ENCODE assay signal across 14 cellular contexts in the genomic region with DNA sequence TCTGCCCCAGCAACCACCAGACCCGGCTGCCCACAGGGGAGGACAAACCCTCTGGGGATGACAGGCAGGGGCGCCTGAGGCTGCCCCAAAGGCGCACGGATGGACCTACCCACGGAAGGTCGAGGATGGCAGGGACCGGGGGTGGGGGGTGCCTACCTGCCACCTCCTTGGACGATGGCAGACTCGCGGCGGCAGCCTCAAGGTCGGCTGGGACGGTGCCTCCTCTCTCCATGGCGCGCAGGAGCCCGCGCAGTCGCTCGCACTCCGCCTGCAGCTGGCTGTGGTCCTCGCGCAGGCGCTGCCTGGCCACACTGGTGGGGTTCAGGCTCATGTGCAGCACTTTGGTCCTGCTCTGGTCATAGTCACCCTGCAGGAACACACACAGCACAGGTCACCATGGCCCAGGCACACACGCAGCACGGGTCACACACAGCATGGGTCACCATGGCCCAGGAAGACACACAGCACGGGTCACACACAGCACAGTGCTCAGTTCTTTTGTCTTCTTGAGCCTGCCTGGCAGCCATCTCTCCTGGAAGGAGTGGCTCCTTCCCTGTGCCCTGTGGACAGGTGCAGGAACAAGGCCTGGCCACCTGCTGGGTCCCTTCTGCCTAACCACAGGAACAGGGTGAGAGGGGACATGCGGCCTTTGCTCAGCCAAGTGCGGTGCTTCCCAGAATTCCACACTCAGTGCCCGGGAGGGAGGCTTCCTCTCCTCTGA.
DNase-seq lines count a peak whose midpoint lies in the region; ATAC-seq and TF ChIP-seq lines count a peak whose summit lies in the region.
"Had no signal": no experiment of that assay in that cellular context is flagged by ENCODE, and none has a peak within 500 bp of the region (broad histone marks: within the 10 kb centered on the region; RNA-seq: fewer than 3 reads in every experiment).

No MANE protein-coding gene starts in this region.

- H3K4me1 ChIP-seq in heart left ventricle (peaks cover 0 to 31% (median 9%) of the 10 kb centered on the region in 12 donors), spleen (peaks cover 13 to 78% (median 50%) of the 10 kb centered on the region in 6 donors), esophagus muscularis mucosa (peaks cover 5 to 19% (median 10%) of the 10 kb centered on the region in 4 donors)

- TF ChIP-seq CTCF in heart left ventricle (IDR thresholded peaks at IDR 0.05) (no peak), spleen (IDR thresholded peaks at IDR 0.05 in 8 of 11, conservative IDR thresholded peaks at IDR 0.05 in 3 of 11) (no peak), esophagus muscularis mucosa (IDR thresholded peaks at IDR 0.05) (no peak)

- no peaks in the 10 kb centered on the region for H3K27me3 ChIP-seq in heart left ventricle
- no peaks in the 10 kb centered on the region for H3K27me3 ChIP-seq in spleen (replicated peaks in 1 of 7)
- no peaks in the 10 kb centered on the region for H3K27me3 ChIP-seq in esophagus muscularis mucosa

- 90 to 96% (median 93%) methylated on average over 22 to 29 of the region's 29 CpGs for WGBS in heart left ventricle, 4 donors
- 87 to 91% (median 89%) methylated on average over 19 to 29 of the region's 29 CpGs for WGBS in spleen, 5 donors
- WGBS in esophagus muscularis mucosa: 78% methylated on average over 7 of the region's 29 CpGs

- peaks cover 0 to 19% (median 0%) of the 10 kb centered on the region in 9 donors for H3K36me3 ChIP-seq in heart left ventricle
- H3K36me3 ChIP-seq in spleen: peaks cover 0 to 52% (median 22%) of the 10 kb centered on the region in 6 donors
- peaks cover 0 to 16% (median 13%) of the 10 kb centered on the region in 4 donors for H3K36me3 ChIP-seq in esophagus muscularis mucosa

- peaks cover 3% of the 10 kb centered on the region for H3K27me3 Mint-ChIP-seq in activated naive CD8-positive, alpha-beta T cell treated with anti-CD3 and anti-CD28 coated beads for 36 hours
- H3K27me3 Mint-ChIP-seq in activated naive CD8-positive, alpha-beta T cell treated with anti-CD3 and anti-CD28 coated beads, Interleukin-2, amount 50 U/mL, for 24 hours: no peaks in the 10 kb centered on the region
- H3K27me3 Mint-ChIP-seq: type B pancreatic cell had no signal

- no peak for ATAC-seq in activated naive CD8-positive, alpha-beta T cell treated with anti-CD3 and anti-CD28 coated beads, Interleukin-2, amount 50 U/mL, for 24 hours
- ATAC-seq in heart left ventricle (no peak), GM21576 (IDR thresholded peaks at IDR 0.05; ENCODE audit: unreplicated experiment) (no peak)

- peaks cover 14% of the 10 kb centered on the region for H3K36me3 Mint-ChIP-seq in activated naive CD8-positive, alpha-beta T cell treated with anti-CD3 and anti-CD28 coated beads for 36 hours
- peaks cover 16% of the 10 kb centered on the region for H3K36me3 Mint-ChIP-seq in activated naive CD8-positive, alpha-beta T cell treated with anti-CD3 and anti-CD28 coated beads, Interleukin-2, amount 50 U/mL, for 24 hours (ENCODE audit: low read depth)

- H3K9me3 ChIP-seq in heart left ventricle (no peaks in the 10 kb centered on the region), spleen (no peaks in the 10 kb centered on the region), esophagus muscularis mucosa (no peaks in the 10 kb centered on the region)

- no peak overlapping the region for H3K27ac ChIP-seq in heart left ventricle
- no peak overlapping the region for H3K27ac ChIP-seq in spleen
- H3K27ac ChIP-seq in esophagus muscularis mucosa (replicated peaks in 1 of 4): no peak overlapping the region
- H3K27ac ChIP-seq: coronary artery had no signal

- TF ChIP-seq POLR2A in heart left ventricle (IDR thresholded peaks at IDR 0.05): no peak
- TF ChIP-seq POLR2A in spleen (IDR thresholded peaks at IDR 0.05): no peak
- TF ChIP-seq POLR2A in esophagus muscularis mucosa (IDR thresholded peaks at IDR 0.05; ENCODE audit: low read depth): no peak

- no peak overlapping the region for H3K27ac Mint-ChIP-seq in activated naive CD8-positive, alpha-beta T cell treated with anti-CD3 and anti-CD28 coated beads for 36 hours
- no peak overlapping the region for H3K27ac Mint-ChIP-seq in activated naive CD8-positive, alpha-beta T cell treated with anti-CD3 and anti-CD28 coated beads, Interleukin-2, amount 50 U/mL, for 24 hours
- H3K27ac Mint-ChIP-seq: type B pancreatic cell had no signal

- peak overlapping the region; percentile 25 for H3K4me3 Mint-ChIP-seq in activated naive CD8-positive, alpha-beta T cell treated with anti-CD3 and anti-CD28 coated beads for 36 hours
- no peak overlapping the region for H3K4me3 Mint-ChIP-seq in activated naive CD8-positive, alpha-beta T cell treated with anti-CD3 and anti-CD28 coated beads, Interleukin-2, amount 50 U/mL, for 24 hours
- H3K4me3 Mint-ChIP-seq: type B pancreatic cell had no signal

- peaks cover 40% of the 10 kb centered on the region for H3K4me1 Mint-ChIP-seq in activated naive CD8-positive, alpha-beta T cell treated with anti-CD3 and anti-CD28 coated beads for 36 hours
- H3K4me1 Mint-ChIP-seq in activated naive CD8-positive, alpha-beta T cell treated with anti-CD3 and anti-CD28 coated beads, Interleukin-2, amount 50 U/mL, for 24 hours: peaks cover 36% of the 10 kb centered on the region

- H3K4me3 ChIP-seq in heart left ventricle (no peak overlapping the region), spleen (no peak overlapping the region), esophagus muscularis mucosa (no peak overlapping the region)
- H3K4me3 ChIP-seq: coronary artery had no signal

- intact Hi-C loops in heart left ventricle (cut with DNase I) (no loop called here), spleen (cut with DNase I; ENCODE audit: low total_unique reads) (no loop called here), esophagus muscularis mucosa (cut with DNase I) (no loop called here)

- DNase-seq in activated naive CD8-positive, alpha-beta T cell treated with anti-CD3 and anti-CD28 coated beads for 36 hours: no peak
- no peak for DNase-seq in activated naive CD8-positive, alpha-beta T cell treated with anti-CD3 and anti-CD28 coated beads, Interleukin-2, amount 50 U/mL, for 24 hours
- DNase-seq in NCI-H2196 treated with DMSO at 0.1 percent for 48 hours (lab: John Stamatoyannopoulos, UW; ENCODE audit: unreplicated experiment): peak; percentile 12
- peak in 3 of 5 donors; percentile 18 to 60 (median 24) for DNase-seq in heart left ventricle
- DNase-seq in spleen: peak; percentile 75
- no peak for DNase-seq in NCI-H748 (lab: John Stamatoyannopoulos, UW; ENCODE audit: unreplicated experiment)
- no peak for DNase-seq in esophagus muscularis mucosa (ENCODE audit: extremely low spot score)
- DNase-seq: amygdala, EL, NCI-H1048, NCI-H2171 had no signal

- TF ChIP-seq EP300 in esophagus muscularis mucosa (IDR thresholded peaks at IDR 0.05): no peak

- H3K9me3 Mint-ChIP-seq in activated naive CD8-positive, alpha-beta T cell treated with anti-CD3 and anti-CD28 coated beads for 36 hours: peaks cover 2% of the 10 kb centered on the region
- H3K9me3 Mint-ChIP-seq in activated naive CD8-positive, alpha-beta T cell treated with anti-CD3 and anti-CD28 coated beads, Interleukin-2, amount 50 U/mL, for 24 hours: no peaks in the 10 kb centered on the region
- H3K9me3 Mint-ChIP-seq: type B pancreatic cell had no signal

Comparison
In these comparisons a context has a peak if more than half of its experiments do, and no peak if none do; other contexts are left out.
1. DNase-seq: peak in NCI-H2196 treated with DMSO at 0.1 percent for 48 hours (single experiment), heart left ventricle (3 of 5) and spleen (single experiment); none in activated naive CD8-positive, alpha-beta T cell treated with anti-CD3 and anti-CD28 coated beads for 36 hours (single experiment), activated naive CD8-positive, alpha-beta T cell treated with anti-CD3 and anti-CD28 coated beads, Interleukin-2, amount 50 U/mL, for 24 hours (single experiment), NCI-H748 (single experiment) and esophagus muscularis mucosa (single experiment).